ENCODE assay signal across 1 cellular context in the genomic region with DNA sequence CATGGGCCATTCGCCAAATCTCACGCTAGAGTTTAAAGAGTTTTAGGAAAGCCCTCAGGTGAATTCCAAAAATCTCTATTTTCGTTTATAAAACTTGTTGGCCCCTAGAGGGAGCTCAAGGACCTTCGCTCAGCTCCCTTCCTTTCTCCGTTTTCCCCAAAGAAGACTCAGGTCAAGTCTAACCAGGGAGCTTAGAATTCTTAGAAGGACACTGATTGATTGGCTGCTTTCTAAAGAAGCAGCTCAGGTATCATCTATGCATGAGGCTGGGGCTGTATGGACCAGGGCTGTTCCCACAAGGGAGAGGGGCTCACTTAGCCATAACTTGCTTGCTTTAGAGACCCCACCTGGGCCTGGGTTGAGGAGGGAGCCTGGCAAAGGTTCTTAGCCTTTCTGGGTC.
TF ChIP-seq lines count a peak whose summit lies in the region.

No MANE protein-coding gene starts in this region.

TF ChIP-seq in WTC11, 78 proteins besides CTCF, POLR2A, EP300 and RAD21 (continued from another document):
- no peak for TF ChIP-seq PREB (CRISPR knock-in tag; IDR thresholded peaks at IDR 0.05; ENCODE audit: borderline replicate concordance)
